1 cellular context compared by ENCODE assay signal in genomic region chr10:1400129-1400865, GRCh38.
TF ChIP-seq lines count a peak whose summit lies in the region.

No MANE protein-coding gene starts in this region.

TF ChIP-seq in H1, 55 proteins besides CTCF, POLR2A, EP300 and RAD21:
- no peak for TF ChIP-seq KDM5A (IDR thresholded peaks at IDR 0.05; ENCODE audit: low read length)
- TF ChIP-seq KDM1A (IDR thresholded peaks at IDR 0.05; ENCODE audit: borderline replicate concordance, low read length) = no peak
